ENCODE assay signal across 11 cellular contexts in the genomic region with DNA sequence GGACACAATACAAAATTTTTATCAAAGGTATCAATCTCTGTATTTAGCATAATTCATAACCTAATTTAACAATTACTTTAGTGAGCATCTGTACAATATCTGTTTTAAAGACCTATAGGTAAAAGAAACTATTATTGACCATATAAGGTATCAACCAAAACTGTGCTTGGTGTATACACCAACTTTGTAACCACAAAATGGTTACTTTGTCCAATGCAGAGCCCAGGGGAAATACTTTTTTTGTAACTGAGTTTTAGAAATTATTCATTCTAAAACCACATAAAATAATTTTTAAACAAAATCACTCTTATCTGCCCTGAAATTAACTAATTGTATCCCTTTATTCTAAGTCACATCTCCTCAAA. TPM values are rescaled to one million over a fixed set of nuclear protein-coding genes. Genes with fewer than 3 reads are reported as not detected.
DNase-seq lines count a peak whose midpoint lies in the region; ATAC-seq and TF ChIP-seq lines count a peak whose summit lies in the region.
"Had no signal": no experiment of that assay in that cellular context is flagged by ENCODE, and none has a peak within 500 bp of the region (broad histone marks: within the 10 kb centered on the region; RNA-seq: fewer than 3 reads in every experiment).

No MANE protein-coding gene starts in this region.

- H3K79me2 ChIP-seq in OCI-LY1 (ENCODE audit: insufficient read depth, low read length) (peaks cover 12% of the 10 kb centered on the region; the same call in 1 of the 2 replicates), Karpas-422 (ENCODE audit: low read length) (no peaks in the 10 kb centered on the region)

- H4K20me1 ChIP-seq in OCI-LY1 (ENCODE audit: insufficient read depth, low read length) = no peaks in the 10 kb centered on the region
- no peaks in the 10 kb centered on the region for H4K20me1 ChIP-seq in Karpas-422 (ENCODE audit: insufficient read depth, low read depth, low read length)

- H2AFZ ChIP-seq in OCI-LY1 (ENCODE audit: low read length) = no peak overlapping the region
- H2AFZ ChIP-seq in Karpas-422 (ENCODE audit: low read length) = no peak overlapping the region

- no peaks in the 10 kb centered on the region for H3K27me3 ChIP-seq in OCI-LY1 (ENCODE audit: insufficient read depth, low read length)
- no peaks in the 10 kb centered on the region for H3K27me3 ChIP-seq in sigmoid colon
- no peaks in the 10 kb centered on the region for H3K27me3 ChIP-seq in ovary
- no peaks in the 10 kb centered on the region for H3K27me3 ChIP-seq in Karpas-422 (ENCODE audit: low read length)

- ATAC-seq in GM18909 (IDR thresholded peaks at IDR 0.05; ENCODE audit: poor library complexity, unreplicated experiment) (peak; percentile 37), HG02759 (IDR thresholded peaks at IDR 0.05; ENCODE audit: unreplicated experiment) (peak; percentile 24)

- TF ChIP-seq CTCF in OCI-LY1 (IDR thresholded peaks at IDR 0.05; ENCODE audit: low read length) = no peak
- no peak for TF ChIP-seq CTCF in sigmoid colon (IDR thresholded peaks at IDR 0.05)
- TF ChIP-seq CTCF in ovary (IDR thresholded peaks at IDR 0.05) = no peak

- intact Hi-C loops in sigmoid colon (cut with DNase I) (loop anchor here (5.0 to 10.0 kb wide), 2 partner anchors 103 to 655 kb away; a partner anchor contains a TSS), ovary (cut with DNase I) (no loop called here)

- TF ChIP-seq EP300 in sigmoid colon (IDR thresholded peaks at IDR 0.05) = no peak
- no peak for TF ChIP-seq EP300 in ovary (IDR thresholded peaks at IDR 0.05)

- TF ChIP-seq POLR2A in sigmoid colon (IDR thresholded peaks at IDR 0.05) (no peak), ovary (IDR thresholded peaks at IDR 0.05) (no peak)

- H3K4me2 ChIP-seq in OCI-LY1 (ENCODE audit: low read length) = peak overlapping the region; percentile 89
- H3K4me2 ChIP-seq in Karpas-422 (ENCODE audit: low read depth, low read length, poor library complexity, severe bottlenecking) = no peak overlapping the region

- peaks cover 15% of the 10 kb centered on the region; the same call in 1 of the 2 replicates for H3F3A ChIP-seq in OCI-LY1 (ENCODE audit: insufficient read depth, low read length)

- no peaks in the 10 kb centered on the region for H3K9me2 ChIP-seq in OCI-LY1 (ENCODE audit: low read depth, low read length)
- H3K9me2 ChIP-seq in Karpas-422 (replicated peaks; ENCODE audit: insufficient read depth, low read length) = no peaks in the 10 kb centered on the region

- DNase-seq in sigmoid colon (no peak), ovary (no peak), NCI-H2029 (lab: John Stamatoyannopoulos, UW) (no peak), NCI-H446 treated with DMSO at 0.1 percent for 48 hours (lab: John Stamatoyannopoulos, UW) (no peak), Karpas-422 (no peak)
- DNase-seq: cortex of kidney had no signal

- H3K4me3 ChIP-seq in OCI-LY1 (ENCODE audit: low read depth, low read length, poor library complexity, severe bottlenecking) (peak overlapping the region; percentile 88), sigmoid colon (no peak overlapping the region), ovary (no peak overlapping the region), Karpas-422 (ENCODE audit: low read length) (no peak overlapping the region)

- no peaks in the 10 kb centered on the region for H3K9me3 ChIP-seq in OCI-LY1 (ENCODE audit: low read length)
- H3K9me3 ChIP-seq in sigmoid colon = no peaks in the 10 kb centered on the region
- H3K9me3 ChIP-seq in ovary = no peaks in the 10 kb centered on the region
- H3K9me3 ChIP-seq in Karpas-422 (ENCODE audit: low read length) = no peaks in the 10 kb centered on the region

- peak overlapping the region; percentile 99 for H3K27ac ChIP-seq in OCI-LY1 (ENCODE audit: low read depth, low read length, poor library complexity, severe bottlenecking)
- H3K27ac ChIP-seq in sigmoid colon = peak overlapping the region; percentile 85 to 91 (median 88)
- H3K27ac ChIP-seq in ovary = no peak overlapping the region
- H3K27ac ChIP-seq in Karpas-422 (ENCODE audit: low read length) = no peak overlapping the region

- no peaks in the 10 kb centered on the region for H3K36me3 ChIP-seq in OCI-LY1 (ENCODE audit: insufficient read depth, low read length)
- no peaks in the 10 kb centered on the region for H3K36me3 ChIP-seq in sigmoid colon
- H3K36me3 ChIP-seq in ovary = no peaks in the 10 kb centered on the region
- no peaks in the 10 kb centered on the region for H3K36me3 ChIP-seq in Karpas-422 (ENCODE audit: insufficient read depth, low read length)

- H3K9ac ChIP-seq in OCI-LY1 (ENCODE audit: low read length) (peak overlapping the region; percentile 90), Karpas-422 (ENCODE audit: low read length) (no peak overlapping the region)

- H3K4me1 ChIP-seq in OCI-LY1 (ENCODE audit: insufficient read depth, low read length, severe bottlenecking) (peaks cover 78% of the 10 kb centered on the region), sigmoid colon (peaks cover 0 to 33% (median 19%) of the 10 kb centered on the region in 4 donors), ovary (ENCODE audit: insufficient read depth) (no peaks in the 10 kb centered on the region), Karpas-422 (ENCODE audit: low read length) (peaks cover 7% of the 10 kb centered on the region)

RNA-seq across cellular contexts. Expression of a gene that starts 5.0 kb away (rescaled TPM):
- total RNA-seq in sigmoid colon = 1 to 10 TPM; 2.2 to 4.3 (median 3.5) TPM
- polyA plus RNA-seq in sigmoid colon = under 1 TPM; 0.45 to 0.60 (median 0.46) TPM
- total RNA-seq in ovary = 10 to 100 TPM in 1 of 7 donors, 1 to 10 TPM in 6; 1.3 to 10.6 (median 2.3) TPM
- polyA plus RNA-seq in ovary = 1 to 10 TPM; 2.1 to 2.4 TPM
- total RNA-seq in Karpas-422 (2014; rRNA removed; shearing (Covaris generic); ENCODE audit: low replicate concordance) = not detected in 2 replicates
- total RNA-seq: activated T-helper 2 cell treated with anti-CD3 and anti-CD28 coated beads, Interferon-gamma antibody, Interleukin-2, Interleukin-4, amounts not matched to agents 10 μg/mL and 5 μg/mL and 100 μg/mL, durations not matched to agents 14 hours and 24 hours and 36 hours; MCF 10A had no signal

Comparison
In these comparisons a context has a peak if more than half of its experiments do, and no peak if none do; other contexts are left out.
1. H3K27ac ChIP-seq: peak in OCI-LY1 (single experiment) and sigmoid colon (4 of 4); none in ovary (0 of 2) and Karpas-422 (single experiment).